Comparison of ENCODE assay signal across 1 cellular context in genomic region chr6:132598473-132598872, GRCh38.
TF ChIP-seq lines count a peak whose summit lies in the region.

No MANE protein-coding gene starts in this region.

TF ChIP-seq in SK-N-SH, 30 proteins besides CTCF, POLR2A, EP300 and RAD21 (continued from another document):
- TF ChIP-seq ZBTB33 (IDR thresholded peaks at IDR 0.05; ENCODE audit: borderline replicate concordance, low read depth), result no peak
- TF ChIP-seq FOXJ3 (CRISPR knock-in tag; IDR thresholded peaks at IDR 0.05), result no peak
- no peak for TF ChIP-seq RFX5 (IDR thresholded peaks at IDR 0.05; ENCODE audit: low read length)
- TF ChIP-seq MAX (IDR thresholded peaks at IDR 0.05; ENCODE audit: low read depth), result no peak
- no peak for TF ChIP-seq GATA2 (CRISPR knock-in tag; IDR thresholded peaks at IDR 0.05)
- no peak for TF ChIP-seq FOXM1 (IDR thresholded peaks at IDR 0.05; ENCODE audit: low read depth)
- no peak for TF ChIP-seq RCOR1 (IDR thresholded peaks at IDR 0.05; ENCODE audit: low read length)
- no peak for TF ChIP-seq POLR2AphosphoS5 (IDR thresholded peaks at IDR 0.05; ENCODE audit: low read depth, low read length)
